ENCODE assay signal across 22 cellular contexts in the genomic region with DNA sequence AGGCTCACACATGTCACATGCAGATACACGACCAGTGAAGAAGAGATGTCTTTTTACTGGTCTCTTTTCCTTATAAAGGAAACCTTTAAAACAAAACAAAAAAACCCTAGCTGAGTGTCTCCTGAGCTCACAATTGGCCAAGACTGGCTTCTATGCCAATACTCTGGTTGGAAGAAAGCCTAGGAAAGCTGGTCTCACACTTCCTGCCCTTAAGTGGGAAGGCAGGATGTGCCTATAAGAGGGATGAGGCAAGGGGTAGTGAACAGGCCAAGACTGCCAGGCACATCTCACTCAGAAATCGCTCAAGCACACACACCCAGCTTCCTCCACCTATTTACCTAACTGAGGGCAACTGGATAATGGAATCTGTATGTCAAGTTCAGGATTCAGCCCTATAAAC. TPM values are rescaled to one million over a fixed set of nuclear protein-coding genes. Genes with fewer than 3 reads are reported as not detected.
DNase-seq lines count a peak whose midpoint lies in the region; ATAC-seq and TF ChIP-seq lines count a peak whose summit lies in the region.
"Had no signal": no experiment of that assay in that cellular context is flagged by ENCODE, and none has a peak within 500 bp of the region (broad histone marks: within the 10 kb centered on the region; RNA-seq: fewer than 3 reads in every experiment).

No MANE protein-coding gene starts in this region.

- TF ChIP-seq POLR2A in vagina (IDR thresholded peaks at IDR 0.05): no peak

- no peak overlapping the region for H3K9ac ChIP-seq in adipocyte (ENCODE audit: low read length)

- H3K4me1 Mint-ChIP-seq in activated naive CD8-positive, alpha-beta T cell treated with anti-CD3 and anti-CD28 coated beads, Interleukin-2, amount 50 U/mL, for 24 hours: peaks cover 5% of the 10 kb centered on the region
- no peaks in the 10 kb centered on the region for H3K4me1 Mint-ChIP-seq in T-cell
- H3K4me1 Mint-ChIP-seq: brain, immature natural killer cell had no signal

- no peak for ATAC-seq in activated naive CD8-positive, alpha-beta T cell treated with anti-CD3 and anti-CD28 coated beads, Interleukin-2, amount 50 U/mL, for 24 hours
- ATAC-seq in HG03280 (IDR thresholded peaks at IDR 0.05; ENCODE audit: unreplicated experiment): no peak
- ATAC-seq in T-cell (replicated peaks in 1 of 4): no peak
- ATAC-seq: activated CD8-positive, alpha-beta T cell treated with anti-CD3 and anti-CD28 coated beads, Interleukin-2, amount 10 ng/mL, durations not matched to agents 7 days and 5 days; gastroesophageal sphincter; GM12878 had no signal

- H3K27me3 ChIP-seq in adipocyte (replicated peaks; ENCODE audit: control insufficient read depth, insufficient read depth, low read length) (no peaks in the 10 kb centered on the region), vagina (no peaks in the 10 kb centered on the region)
- H3K27me3 ChIP-seq: gastroesophageal sphincter had no signal

- POLR2A ChIA-PET in T-cell (lab: Charles Lee): no interaction called here

- peak overlapping the region; percentile 16 for H3K27ac ChIP-seq in vagina
- H3K27ac ChIP-seq: 22Rv1, dorsolateral prefrontal cortex, gastroesophageal sphincter, SK-N-MC had no signal

- H3K27ac Mint-ChIP-seq in activated naive CD8-positive, alpha-beta T cell treated with anti-CD3 and anti-CD28 coated beads, Interleukin-2, amount 50 U/mL, for 24 hours: no peak overlapping the region
- H3K27ac Mint-ChIP-seq in T-cell: no peak overlapping the region
- H3K27ac Mint-ChIP-seq: activated CD8-positive, alpha-beta T cell treated with anti-CD3 and anti-CD28 coated beads, Interleukin-2, amount 10 ng/mL, durations not matched to agents 7 days and 5 days; brain; CD4-positive, alpha-beta T cell; immature natural killer cell had no signal

- H3K9me3 Mint-ChIP-seq in activated naive CD8-positive, alpha-beta T cell treated with anti-CD3 and anti-CD28 coated beads, Interleukin-2, amount 50 U/mL, for 24 hours: no peaks in the 10 kb centered on the region
- peaks cover 0 to 4% (median 0%) of the 10 kb centered on the region in 3 donors for H3K9me3 Mint-ChIP-seq in T-cell
- H3K9me3 Mint-ChIP-seq: CD4-positive, alpha-beta T cell; immature natural killer cell had no signal

- TF ChIP-seq CTCF in vagina (IDR thresholded peaks at IDR 0.05): no peak

- intact Hi-C loops in vagina (cut with DNase I): no loop called here

- no peaks in the 10 kb centered on the region for H3K36me3 Mint-ChIP-seq in activated naive CD8-positive, alpha-beta T cell treated with anti-CD3 and anti-CD28 coated beads, Interleukin-2, amount 50 U/mL, for 24 hours (ENCODE audit: low read depth)
- no peaks in the 10 kb centered on the region for H3K36me3 Mint-ChIP-seq in T-cell
- H3K36me3 Mint-ChIP-seq: brain, immature natural killer cell had no signal

- no peaks in the 10 kb centered on the region for H3K27me3 Mint-ChIP-seq in activated naive CD8-positive, alpha-beta T cell treated with anti-CD3 and anti-CD28 coated beads, Interleukin-2, amount 50 U/mL, for 24 hours
- no peaks in the 10 kb centered on the region for H3K27me3 Mint-ChIP-seq in T-cell
- H3K27me3 Mint-ChIP-seq: brain; CD4-positive, alpha-beta T cell had no signal

- CTCF ChIA-PET in T-cell (lab: Charles Lee): no interaction called here

- H3K4me3 Mint-ChIP-seq in activated naive CD8-positive, alpha-beta T cell treated with anti-CD3 and anti-CD28 coated beads, Interleukin-2, amount 50 U/mL, for 24 hours: no peak overlapping the region
- H3K4me3 Mint-ChIP-seq in T-cell: no peak overlapping the region
- H3K4me3 Mint-ChIP-seq: activated CD8-positive, alpha-beta T cell treated with anti-CD3 and anti-CD28 coated beads, Interleukin-2, amount 10 ng/mL, durations not matched to agents 7 days and 5 days; brain; CD4-positive, alpha-beta T cell; immature natural killer cell had no signal

- H3K36me3 ChIP-seq in adipocyte (ENCODE audit: control insufficient read depth, insufficient read depth, low read length, severe bottlenecking) (no peaks in the 10 kb centered on the region), vagina (no peaks in the 10 kb centered on the region)
- H3K36me3 ChIP-seq: gastroesophageal sphincter had no signal

- no peak overlapping the region for H3K4me3 ChIP-seq in adipocyte (ENCODE audit: low read length)
- no peak overlapping the region for H3K4me3 ChIP-seq in vagina
- H3K4me3 ChIP-seq: dorsolateral prefrontal cortex, gastroesophageal sphincter, GM12878, SK-N-MC had no signal

- H3K4me1 ChIP-seq in adipocyte (ENCODE audit: control insufficient read depth, insufficient read depth, low read length): peaks cover 35% of the 10 kb centered on the region
- H3K4me1 ChIP-seq in vagina: peaks cover 9% of the 10 kb centered on the region
- H3K4me1 ChIP-seq: gastroesophageal sphincter had no signal

- peak; percentile 22 for DNase-seq in DMS53 (lab: John Stamatoyannopoulos, UW)
- no peak for DNase-seq in DMS53 treated with DMSO at 0.1 percent for 48 hours (lab: John Stamatoyannopoulos, UW; ENCODE audit: unreplicated experiment)
- peak; percentile 47 for DNase-seq in adipocyte (ENCODE audit: low read depth)
- peak; percentile 55 for DNase-seq in fibroblast of the conjunctiva (ENCODE audit: low read depth)
- no peak for DNase-seq in vagina (ENCODE audit: extremely low spot score in 2 of 2)
- DNase-seq in activated naive CD8-positive, alpha-beta T cell treated with anti-CD3 and anti-CD28 coated beads, Interleukin-2, amount 50 U/mL, for 24 hours: no peak
- no peak for DNase-seq in T-cell
- DNase-seq: activated CD8-positive, alpha-beta T cell treated with anti-CD3 and anti-CD28 coated beads, Interleukin-2, amount 10 ng/mL, durations not matched to agents 7 days and 5 days; CD4-positive, alpha-beta T cell; dorsolateral prefrontal cortex; GOT3; immature natural killer cell; NCI-H1930; NCI-H526; OCI-M1; retina had no signal

- H3K9me3 ChIP-seq in adipocyte (ENCODE audit: control insufficient read depth, low read length) (no peaks in the 10 kb centered on the region), vagina (no peaks in the 10 kb centered on the region)
- H3K9me3 ChIP-seq: gastroesophageal sphincter had no signal

RNA-seq across cellular contexts. Expression of a gene that starts 50.0 kb away (rescaled TPM):
- 79.3 TPM for total RNA-seq in vagina
- total RNA-seq in T-cell: 10 to 100 TPM; 20.3 to 37.6 (median 29.5) TPM

RNA-seq across cellular contexts. Expression of a gene that starts 54.7 kb away (rescaled TPM):
- total RNA-seq in vagina (40.8 TPM), T-cell (10 to 100 TPM; 11.2 to 19.3 (median 12.3) TPM)

Comparison
In these comparisons a context has a peak if more than half of its experiments do, and no peak if none do; other contexts are left out.
1. DNase-seq: peak in DMS53 (single experiment), adipocyte (single experiment) and fibroblast of the conjunctiva (single experiment); none in DMS53 treated with DMSO at 0.1 percent for 48 hours (single experiment), vagina (0 of 2), activated naive CD8-positive, alpha-beta T cell treated with anti-CD3 and anti-CD28 coated beads, Interleukin-2, amount 50 U/mL, for 24 hours (single experiment) and T-cell (0 of 34).